ENCODE assay signal across 1 cellular context in genomic region chr17:40980117-40980516, GRCh38.
TF ChIP-seq lines count a peak whose summit lies in the region.

No MANE protein-coding gene starts in this region.

TF ChIP-seq in HepG2, 621 proteins besides CTCF, POLR2A, EP300 and RAD21:
- TF ChIP-seq ZBTB34 (CRISPR knock-in tag; IDR thresholded peaks at IDR 0.05) = no peak
- peak; percentile 38; the same call in 1 of the 2 replicates for TF ChIP-seq ZNF629 (CRISPR knock-in tag; conservative IDR thresholded peaks at IDR 0.05)
TF ChIP-seq in HepG2: peak in this region for 1.
